Comparison of ENCODE assay signal across 16 cellular contexts in genomic region chr3:122619040-122619439, GRCh38.
"Had no signal": no experiment of that assay in that cellular context is flagged by ENCODE, and none has a peak within 500 bp of the region (broad histone marks: within the 10 kb centered on the region; RNA-seq: fewer than 3 reads in every experiment).

No MANE protein-coding gene starts in this region.

- H3K4me3 Mint-ChIP-seq: activated CD8-positive, alpha-beta memory T cell treated with anti-CD3 and anti-CD28 coated beads, Interleukin-2, amount 10 ng/mL, durations not matched to agents 7 days and 5 days; activated naive CD8-positive, alpha-beta T cell; activated T-cell treated with anti-CD3 and anti-CD28 coated beads, Interleukin-2, amount 50 U/mL, for 4 hours; endodermal cell; immature natural killer cell; nephron progenitor cell; stimulated activated naive CD8-positive, alpha-beta T cell treated with anti-CD3 and anti-CD28 coated beads, Interleukin-15, amount 100 ng/mL, for 72 hours had no signal

- H3K9me3 ChIP-seq: thoracic aorta had no signal

- H3K27ac Mint-ChIP-seq: activated CD8-positive, alpha-beta memory T cell treated with anti-CD3 and anti-CD28 coated beads, Interleukin-2, amount 10 ng/mL, durations not matched to agents 7 days and 5 days; activated naive CD8-positive, alpha-beta T cell; endodermal cell; nephron progenitor cell; stimulated activated naive CD8-positive, alpha-beta T cell treated with anti-CD3 and anti-CD28 coated beads, Interleukin-15, amount 100 ng/mL, for 72 hours had no signal

- H3K27me3 Mint-ChIP-seq: activated CD8-positive, alpha-beta memory T cell treated with anti-CD3 and anti-CD28 coated beads, Interleukin-2, amount 10 ng/mL, durations not matched to agents 7 days and 5 days; activated naive CD8-positive, alpha-beta T cell; stimulated activated naive CD8-positive, alpha-beta T cell treated with anti-CD3 and anti-CD28 coated beads, Interleukin-15, amount 100 ng/mL, for 72 hours had no signal

- ATAC-seq: activated CD8-positive, alpha-beta memory T cell treated with anti-CD3 and anti-CD28 coated beads, Interleukin-2, amount 10 ng/mL, durations not matched to agents 7 days and 5 days; activated T-cell treated with anti-CD3 and anti-CD28 coated beads, Interleukin-2, amount 50 U/mL, for 4 hours; left cardiac atrium; stimulated activated naive CD8-positive, alpha-beta T cell treated with anti-CD3 and anti-CD28 coated beads, Interleukin-15, amount 100 ng/mL, for 72 hours had no signal

- H3K9me3 Mint-ChIP-seq: activated T-cell treated with anti-CD3 and anti-CD28 coated beads, Interleukin-2, amount 50 U/mL, for 4 hours; endodermal cell; immature natural killer cell; nephron progenitor cell; stimulated activated naive CD8-positive, alpha-beta T cell treated with anti-CD3 and anti-CD28 coated beads, Interleukin-15, amount 100 ng/mL, for 72 hours had no signal

- H3K27ac ChIP-seq: thoracic aorta had no signal

- H3K4me3 ChIP-seq: thoracic aorta had no signal

- DNase-seq: activated CD4-positive, alpha-beta T cell treated with anti-CD3 and anti-CD28 coated beads for 1 hour; activated CD4-positive, alpha-beta T cell treated with anti-CD3 and anti-CD28 coated beads, Interleukin-2, amount 50 U/mL, for 48 hours; activated CD8-positive, alpha-beta memory T cell treated with anti-CD3 and anti-CD28 coated beads, Interleukin-2, amount 10 ng/mL, durations not matched to agents 7 days and 5 days; activated effector memory CD4-positive, alpha-beta T cell treated with anti-CD3 and anti-CD28 coated beads, Interleukin-2, amount 50 U/mL, for 16 hours; activated T-cell treated with anti-CD3 and anti-CD28 coated beads, Interleukin-2, amount 50 U/mL, for 4 hours; erythroblast; hypothalamus; immature natural killer cell; left cardiac atrium; nephron progenitor cell; stimulated activated CD4-positive, alpha-beta T cell treated with anti-CD3 and anti-CD28 coated beads, Interleukin-4, amount 100 ng/mL, for 1 hour; stimulated activated CD8-positive, alpha-beta memory T cell treated with anti-CD3 and anti-CD28 coated beads, Interleukin-4, amount 100 ng/mL, for 48 hours; stimulated activated naive CD8-positive, alpha-beta T cell treated with anti-CD3 and anti-CD28 coated beads, Interleukin-15, amount 100 ng/mL, for 72 hours had no signal

- H3K4me1 Mint-ChIP-seq: nephron progenitor cell; stimulated activated naive CD8-positive, alpha-beta T cell treated with anti-CD3 and anti-CD28 coated beads, Interleukin-15, amount 100 ng/mL, for 72 hours had no signal

- H3K36me3 ChIP-seq: thoracic aorta had no signal
